In genomic region chr4:54332577-54332976, GRCh38 we compare ENCODE assay signal across 17 cellular contexts.
"Had no signal": no experiment of that assay in that cellular context is flagged by ENCODE, and none has a peak within 500 bp of the region (broad histone marks: within the 10 kb centered on the region; RNA-seq: fewer than 3 reads in every experiment).

No MANE protein-coding gene starts in this region.

- H3K4me3 ChIP-seq: breast epithelium, gastroesophageal sphincter, left ventricle myocardium inferior, psoas muscle, thoracic aorta, upper lobe of right lung had no signal

- H3K4me1 Mint-ChIP-seq: activated T-helper 17 cell treated with anti-CD3 and anti-CD28 coated beads, Interleukin-2, amount 50 U/mL, for 72 hours; natural killer cell; T-cell had no signal

- H3K4me1 ChIP-seq: breast epithelium, gastroesophageal sphincter, psoas muscle, upper lobe of right lung had no signal

- H3K27me3 ChIP-seq: breast epithelium, gastroesophageal sphincter, upper lobe of right lung had no signal

- DNase-seq: activated CD4-positive, CD25-positive, alpha-beta regulatory T cell treated with anti-CD3 and anti-CD28 coated beads, Interleukin-2, amount 50 U/mL, for 72 hours; activated naive CD4-positive, alpha-beta T cell treated with Interleukin-2 at 50 U/mL for 16 hours; dermis blood vessel endothelial cell; left ventricle myocardium inferior; mesenchymal stem cell; natural killer cell; psoas muscle; T-cell; T-helper 9 cell; upper lobe of right lung had no signal

- H3K36me3 Mint-ChIP-seq: natural killer cell, T-cell had no signal

- H3K4me3 Mint-ChIP-seq: activated T-helper 17 cell treated with anti-CD3 and anti-CD28 coated beads, Interleukin-2, amount 50 U/mL, for 72 hours; natural killer cell; stimulated activated naive CD8-positive, alpha-beta T cell treated with anti-CD3 and anti-CD28 coated beads, Interleukin-15, Interleukin-2, amounts not matched to agents 100 ng/mL and 50 ng/mL, for 24 hours; T-cell had no signal

- H3K36me3 ChIP-seq: breast epithelium, gastroesophageal sphincter, left ventricle myocardium inferior, thoracic aorta, upper lobe of right lung had no signal

- H3K9me3 Mint-ChIP-seq: activated T-helper 17 cell treated with anti-CD3 and anti-CD28 coated beads, Interleukin-2, amount 50 U/mL, for 72 hours; natural killer cell; stimulated activated naive CD8-positive, alpha-beta T cell treated with anti-CD3 and anti-CD28 coated beads, Interleukin-15, Interleukin-2, amounts not matched to agents 100 ng/mL and 50 ng/mL, for 24 hours; T-cell had no signal

- H3K27ac ChIP-seq: breast epithelium, gastroesophageal sphincter, left ventricle myocardium inferior, psoas muscle, thoracic aorta, upper lobe of right lung had no signal

- H3K9me3 ChIP-seq: breast epithelium, gastroesophageal sphincter, left ventricle myocardium inferior, psoas muscle, thoracic aorta, upper lobe of right lung had no signal

- FAIRE-seq: keratinocyte had no signal

- H3K27ac Mint-ChIP-seq: activated T-helper 17 cell treated with anti-CD3 and anti-CD28 coated beads, Interleukin-2, amount 50 U/mL, for 72 hours; natural killer cell; stimulated activated naive CD8-positive, alpha-beta T cell treated with anti-CD3 and anti-CD28 coated beads, Interleukin-15, Interleukin-2, amounts not matched to agents 100 ng/mL and 50 ng/mL, for 24 hours; T-cell had no signal

- ATAC-seq: activated T-helper 17 cell treated with anti-CD3 and anti-CD28 coated beads, Interleukin-2, amount 50 U/mL, for 72 hours; gastroesophageal sphincter; natural killer cell; psoas muscle; sciatic nerve; T-cell; upper lobe of right lung had no signal
